9 cellular contexts compared by ENCODE assay signal in the genomic region with DNA sequence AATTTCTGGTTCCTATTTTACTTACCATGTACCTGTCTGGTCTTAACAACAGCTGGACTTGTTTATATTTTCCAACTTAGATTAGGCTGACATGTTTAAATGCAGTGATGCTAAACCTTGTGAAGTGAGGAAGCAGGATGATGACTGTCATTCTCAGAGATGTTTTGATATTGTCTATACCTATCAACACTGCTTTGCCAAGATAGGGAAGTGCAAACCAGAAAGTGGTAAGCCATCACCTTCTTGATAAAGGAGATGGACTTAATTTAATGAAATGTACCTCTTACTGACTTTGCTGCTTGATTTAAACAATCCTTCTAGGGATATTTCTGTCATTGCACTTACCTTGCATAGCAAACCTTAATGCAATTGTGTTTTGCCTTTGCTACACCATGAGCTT. TPM values are rescaled to one million over a fixed set of nuclear protein-coding genes. Genes with fewer than 3 reads are reported as not detected.
DNase-seq lines count a peak whose midpoint lies in the region; ATAC-seq and TF ChIP-seq lines count a peak whose summit lies in the region.
"Had no signal": no experiment of that assay in that cellular context is flagged by ENCODE, and none has a peak within 500 bp of the region (broad histone marks: within the 10 kb centered on the region; RNA-seq: fewer than 3 reads in every experiment).

No MANE protein-coding gene starts in this region.

- H2AFZ ChIP-seq in neuron (ENCODE audit: low read depth, low read length): no peak overlapping the region

- no peaks in the 10 kb centered on the region for H3K27me3 Mint-ChIP-seq in chondrocyte (ENCODE audit: low read depth)

- TF ChIP-seq CTCF in GM12875 (IDR thresholded peaks at IDR 0.05; ENCODE audit: borderline replicate concordance, insufficient read depth, low read depth, low read length) (no peak), chondrocyte (IDR thresholded peaks at IDR 0.05) (no peak)

- peaks cover 32% of the 10 kb centered on the region for H3K4me1 Mint-ChIP-seq in chondrocyte (ENCODE audit: low read depth)

- H3K4me3 ChIP-seq in GM12875 (ENCODE audit: low read depth, low read length) (peak overlapping the region; percentile 35), neuron (ENCODE audit: low read length) (peak overlapping the region; percentile 90)

- no peaks in the 10 kb centered on the region for H3K9me3 Mint-ChIP-seq in chondrocyte (ENCODE audit: low read depth)

- peaks cover 18% of the 10 kb centered on the region for H3K4me1 ChIP-seq in neuron (ENCODE audit: insufficient read depth, low read length)

- no peak for ATAC-seq in GM21723 (IDR thresholded peaks at IDR 0.05; ENCODE audit: unreplicated experiment)

- H3K4me3 Mint-ChIP-seq in chondrocyte (ENCODE audit: unreplicated experiment): peak overlapping the region; percentile 60

- H3K27me3 ChIP-seq in neuron (ENCODE audit: insufficient read depth, low read length): no peaks in the 10 kb centered on the region

- H3K27ac Mint-ChIP-seq in chondrocyte (ENCODE audit: unreplicated experiment): no peak overlapping the region

- peak; percentile 80 for DNase-seq in NCI-H69 (lab: John Stamatoyannopoulos, UW)
- no peak for DNase-seq in chondrocyte (ENCODE audit: low spot score)
- no peak for DNase-seq in SIG-M5 treated with dmso at 0.1 percent for 504 hours (lab: John Stamatoyannopoulos, UW; ENCODE audit: unreplicated experiment)
- no peak for DNase-seq in central memory CD4-positive, alpha-beta T cell
- DNase-seq: caudate nucleus, SHP77 treated with DMSO at 0.1 percent for 48 hours had no signal

- no peaks in the 10 kb centered on the region for H3K36me3 ChIP-seq in neuron (ENCODE audit: insufficient read depth, low read length)

- H3K36me3 Mint-ChIP-seq in chondrocyte (ENCODE audit: low read depth): peaks cover 6% of the 10 kb centered on the region

- H3K9me3 ChIP-seq in neuron (ENCODE audit: low read length): no peaks in the 10 kb centered on the region

RNA-seq across cellular contexts. Expression of gene BICD1, which starts 2.2 kb away (rescaled TPM):
- 30.5 to 55.2 TPM (median 31.3 TPM) in 3 replicates for total RNA-seq in chondrocyte
